Comparison of ENCODE assay signal across 19 cellular contexts in the genomic region with DNA sequence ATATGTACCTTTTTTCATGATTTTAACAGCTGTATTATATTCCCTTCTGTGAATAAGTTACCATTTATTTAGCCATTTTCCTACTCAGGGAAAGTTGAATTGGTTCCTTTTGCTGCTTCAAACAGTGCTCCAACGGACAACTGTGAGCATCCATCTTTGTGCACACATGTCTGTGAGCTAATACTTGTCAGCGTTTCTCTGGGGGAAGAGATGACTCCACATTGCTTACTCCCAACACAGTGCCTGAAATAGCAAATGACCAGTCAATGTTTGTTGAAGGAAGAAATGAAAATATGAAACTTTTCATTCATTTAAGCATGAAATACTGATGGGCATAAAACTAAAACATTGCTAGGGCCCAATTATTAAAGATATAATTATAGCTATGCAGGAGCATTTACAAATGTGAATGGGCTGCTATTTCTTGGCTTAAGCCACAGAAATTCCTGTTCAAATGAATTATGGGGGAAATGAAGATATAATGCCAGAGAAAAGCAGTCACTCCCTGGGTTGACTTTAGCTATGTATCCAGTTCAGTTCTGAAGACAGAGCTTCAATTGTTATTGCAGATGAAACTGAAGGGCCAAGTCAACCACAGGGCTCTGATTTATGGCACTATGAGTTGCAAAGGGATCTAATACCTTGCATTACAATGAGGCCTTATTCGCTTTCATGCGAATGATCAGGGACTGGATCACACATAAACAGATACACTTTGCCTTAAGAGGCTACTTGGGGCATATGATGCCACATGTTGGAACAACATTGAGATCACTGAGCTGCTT. TPM values are rescaled to one million over a fixed set of nuclear protein-coding genes. Genes with fewer than 3 reads are reported as not detected.
A peak's percentile ranks its signal among the peaks of the same experiment; 100 is the strongest.
DNase-seq lines count a peak whose midpoint lies in the region; ATAC-seq, FAIRE-seq and TF ChIP-seq lines count a peak whose summit lies in the region.
"Had no signal": no experiment of that assay in that cellular context is flagged by ENCODE, and none has a peak within 500 bp of the region (broad histone marks: within the 10 kb centered on the region; RNA-seq: fewer than 3 reads in every experiment).

No MANE protein-coding gene starts in this region.

- H3K4me1 Mint-ChIP-seq in MCF 10A (ENCODE audit: insufficient read depth, unreplicated experiment): no peaks in the 10 kb centered on the region
- H3K4me1 Mint-ChIP-seq: B cell had no signal

- no peak for DNase-seq in breast epithelium (ENCODE audit: low spot score in 2 of 2)
- DNase-seq in MCF 10A (ENCODE audit: unreplicated experiment): no peak
- DNase-seq in K562 (ENCODE audit: extremely low read depth in 1 of 4, low spot score in 3 of 4): no peak
- DNase-seq in esophagus muscularis mucosa (ENCODE audit: extremely low spot score): peak; percentile 7
- peak; percentile 13 for DNase-seq in urothelium cell line (ENCODE audit: low spot score)
- no peak for DNase-seq in prostate gland (ENCODE audit: low spot score)
- DNase-seq in NCI-H2107 (lab: John Stamatoyannopoulos, UW): no peak
- DNase-seq in Kasumi-1 (lab: John Stamatoyannopoulos, UW): no peak
- DNase-seq: CD8-positive, alpha-beta T cell; COR-L47; DMS 273 treated with DMSO at 0.1 percent for 48 hours; DMS53; DND-41; EL had no signal

- TF ChIP-seq EP300 in K562 (IDR thresholded peaks at IDR 0.05; ENCODE audit: low read length) (no peak), esophagus muscularis mucosa (IDR thresholded peaks at IDR 0.05) (no peak)

- TF ChIP-seq CTCF in breast epithelium (IDR thresholded peaks at IDR 0.05) (no peak), MCF 10A (IDR thresholded peaks at IDR 0.05; ENCODE audit: unreplicated experiment) (no peak), K562 (IDR thresholded peaks at IDR 0.05 in 2 of 3, conservative IDR thresholded peaks at IDR 0.05 in 1 of 3; ENCODE audit: insufficient read depth in 2 of 3, low read depth in 1 of 3, low read length in 3 of 3) (no peak), esophagus muscularis mucosa (IDR thresholded peaks at IDR 0.05) (no peak), prostate gland (IDR thresholded peaks at IDR 0.05) (no peak)

- H3K79me2 ChIP-seq in K562 (ENCODE audit: control insufficient read depth, insufficient read depth, low read length): no peaks in the 10 kb centered on the region

- BruUV-seq in MCF 10A (replicated peaks; lab: Mats Ljungman, UMichigan): no TSS peak
- BruUV-seq in K562 (replicated peaks; lab: Mats Ljungman, UMichigan): no TSS peak

- no peak overlapping the region for H3K4me3 Mint-ChIP-seq in MCF 10A (ENCODE audit: unreplicated experiment)
- H3K4me3 Mint-ChIP-seq: B cell; CD8-positive, alpha-beta T cell had no signal

- H3K36me3 ChIP-seq in breast epithelium (no peaks in the 10 kb centered on the region), K562 (ENCODE audit: control insufficient read depth, insufficient read depth, low read length) (no peaks in the 10 kb centered on the region), esophagus muscularis mucosa (no peaks in the 10 kb centered on the region), prostate gland (no peaks in the 10 kb centered on the region)
- H3K36me3 ChIP-seq: BLaER1 treated with 17β-estradiol and CSF1 and Interleukin-3, amounts not matched to agents 10 nM and 100 nM; HAP-1 had no signal

- H3K9me3 ChIP-seq in breast epithelium (no peaks in the 10 kb centered on the region), K562 (replicated peaks; ENCODE audit: control insufficient read depth, insufficient read depth, low read depth, low read length) (no peaks in the 10 kb centered on the region), esophagus muscularis mucosa (no peaks in the 10 kb centered on the region), prostate gland (no peaks in the 10 kb centered on the region)
- H3K9me3 ChIP-seq: HAP-1 had no signal

- no peak overlapping the region for H2AFZ ChIP-seq in K562 (ENCODE audit: low read depth, low read length)

- no peaks in the 10 kb centered on the region for H3K27me3 ChIP-seq in breast epithelium
- no peaks in the 10 kb centered on the region for H3K27me3 ChIP-seq in K562 (ENCODE audit: control insufficient read depth in 2 of 2, insufficient read depth in 2 of 2, low read length in 2 of 2)
- no peaks in the 10 kb centered on the region for H3K27me3 ChIP-seq in esophagus muscularis mucosa
- no peaks in the 10 kb centered on the region for H3K27me3 ChIP-seq in prostate gland (replicated peaks; ENCODE audit: insufficient read depth)
- H3K27me3 ChIP-seq: BLaER1 treated with 17β-estradiol and CSF1 and Interleukin-3, amounts not matched to agents 10 nM and 100 nM had no signal

- TF ChIP-seq RAD21 in K562 (CRISPR knock-in tag; conservative IDR thresholded peaks at IDR 0.05 in 1 of 2, IDR thresholded peaks at IDR 0.05 in 1 of 2): no peak

- peak; percentile 6 for FAIRE-seq in K562 (lab: Jason Lieb, UNC)
- FAIRE-seq in urothelium cell line (lab: Jason Lieb, UNC): no peak

- in situ Hi-C loops in K562 (cut with MboI): no loop called here

- H3K9me3 Mint-ChIP-seq in MCF 10A (ENCODE audit: unreplicated experiment): peaks cover 6% of the 10 kb centered on the region
- H3K9me3 Mint-ChIP-seq: CD8-positive, alpha-beta T cell had no signal

- no peaks in the 10 kb centered on the region for H3K36me3 Mint-ChIP-seq in MCF 10A (ENCODE audit: insufficient read depth, unreplicated experiment)
- H3K36me3 Mint-ChIP-seq: CD8-positive, alpha-beta T cell had no signal

- no peaks in the 10 kb centered on the region for H3K9me1 ChIP-seq in K562 (ENCODE audit: control insufficient read depth, insufficient read depth, low read length)

- CTCF ChIA-PET in MCF 10A (lab: Yijun Ruan, JAX): interaction anchor here (0.6 to 2.4 kb wide), 3 partner anchors 10 to 34 kb away, joined by 3 to 11 read pairs (median 5); no protein-coding TSS in a partner anchor
- CTCF ChIA-PET in K562 (lab: Yijun Ruan, JAX; ENCODE audit: low intra/inter-chr PET ratio): no interaction called here

- ATAC-seq in K562: no peak
- ATAC-seq: CD8-positive, alpha-beta T cell; GM12878 had no signal

- no peaks in the 10 kb centered on the region for H4K20me1 ChIP-seq in K562 (replicated peaks; ENCODE audit: control insufficient read depth, insufficient read depth, low read length)
- H4K20me1 ChIP-seq: BLaER1 treated with 17β-estradiol and CSF1 and Interleukin-3, amounts not matched to agents 10 nM and 100 nM had no signal

- 1% methylated on average over 4 of the region's 4 CpGs for WGBS in K562 (ENCODE audit: insufficient coverage, low coverage, missing lambda C conversion rate)
- WGBS in esophagus muscularis mucosa: 79% methylated on average over 4 of the region's 4 CpGs
- 67% methylated on average over 4 of the region's 4 CpGs for whole genome bisulfite sequencing in prostate gland

- H3K27ac Mint-ChIP-seq in MCF 10A (ENCODE audit: low read depth, unreplicated experiment): no peak overlapping the region
- H3K27ac Mint-ChIP-seq: B cell; CD8-positive, alpha-beta T cell had no signal

- intact Hi-C loops in breast epithelium (cut with DNase I; ENCODE audit: low total_unique reads): no loop called here
- intact Hi-C loops in MCF 10A (cut with micrococcal nuclease): no loop called here
- intact Hi-C loops in K562 (cut with micrococcal nuclease): no loop called here
- intact Hi-C loops in esophagus muscularis mucosa (cut with DNase I): no loop called here
- intact Hi-C loops in prostate gland (cut with DNase I): no loop called here

- H3K4me3 ChIP-seq in breast epithelium (no peak overlapping the region), K562 (no peak overlapping the region), esophagus muscularis mucosa (no peak overlapping the region), prostate gland (no peak overlapping the region)
- H3K4me3 ChIP-seq: BLaER1 treated with 17β-estradiol and CSF1 and Interleukin-3, amounts not matched to agents 10 nM and 100 nM; GM12878; HAP-1 had no signal

- H3K27ac ChIP-seq in breast epithelium (peak overlapping the region; percentile 49 to 70), K562 (ENCODE audit: extremely low read depth, low read depth, low read length) (no peak overlapping the region), esophagus muscularis mucosa (replicated peaks in 1 of 4) (no peak overlapping the region), prostate gland (no peak overlapping the region)
- H3K27ac ChIP-seq: 22Rv1; BLaER1 treated with 17β-estradiol and CSF1 and Interleukin-3, amounts not matched to agents 10 nM and 100 nM had no signal

- POLR2A ChIA-PET in MCF 10A (lab: Yijun Ruan, JAX): interaction anchor here (0.6 kb wide), 2 partner anchors 101 to 1277 kb away, joined by 3 read pairs; no protein-coding TSS in a partner anchor
- POLR2A ChIA-PET in K562 (lab: Yijun Ruan, JAX): no interaction called here

- TF ChIP-seq POLR2A in breast epithelium (IDR thresholded peaks at IDR 0.05) (no peak), K562 (conservative IDR thresholded peaks at IDR 0.05) (no peak), esophagus muscularis mucosa (IDR thresholded peaks at IDR 0.05; ENCODE audit: low read depth) (no peak), prostate gland (IDR thresholded peaks at IDR 0.05) (no peak)

- no peak overlapping the region for H3K4me2 ChIP-seq in K562 (ENCODE audit: insufficient read depth, low read length)
- H3K4me2 ChIP-seq: BLaER1 treated with 17β-estradiol and CSF1 and Interleukin-3, amounts not matched to agents 10 nM and 100 nM had no signal

- H3K9ac ChIP-seq in K562 (ENCODE audit: insufficient read depth in 1 of 2, low read depth in 2 of 2, low read length in 2 of 2): no peak overlapping the region
- H3K9ac ChIP-seq: BLaER1 treated with 17β-estradiol and CSF1 and Interleukin-3, amounts not matched to agents 10 nM and 100 nM had no signal

- H3K27me3 Mint-ChIP-seq in MCF 10A (ENCODE audit: insufficient read depth, unreplicated experiment): no peaks in the 10 kb centered on the region

- H3K4me1 ChIP-seq in breast epithelium: no peaks in the 10 kb centered on the region
- H3K4me1 ChIP-seq in K562 (replicated peaks in 1 of 2; ENCODE audit: control insufficient read depth in 2 of 2, insufficient read depth in 2 of 2, low read length in 2 of 2): no peaks in the 10 kb centered on the region
- H3K4me1 ChIP-seq in esophagus muscularis mucosa: no peaks in the 10 kb centered on the region
- H3K4me1 ChIP-seq in prostate gland (replicated peaks): no peaks in the 10 kb centered on the region
- H3K4me1 ChIP-seq: BLaER1 treated with 17β-estradiol and CSF1 and Interleukin-3, amounts not matched to agents 10 nM and 100 nM; HAP-1 had no signal

RNA-seq across cellular contexts. Expression of a gene that starts 47.4 kb away (rescaled TPM):
- total RNA-seq in breast epithelium: 10 to 100 TPM in 1 of 3 donors, 1 to 10 TPM in 2; 3.7 to 13.2 (median 7.5) TPM
- total RNA-seq in MCF 10A (2022): 16.7 and 16.8 TPM in 2 replicates
- not detected in 2 replicates for total RNA-seq in K562 (2011; cell fraction: chromatin; rRNA removed; ENCODE audit: low replicate concordance)
- not detected in 2 replicates for total RNA-seq in K562 (2011; cell fraction: nucleolus; rRNA removed)
- total RNA-seq in K562 (2011; cell fraction: nucleoplasm; rRNA removed): not detected in 2 replicates
- total RNA-seq in K562 (2014; rRNA removed): not detected in 2 replicates
- not detected in 2 replicates for total RNA-seq in K562 (2014; rRNA removed; fragmentation: Illumina TruSeq; extraction: Trizol)
- not detected in 2 replicates for total RNA-seq in K562 (2015; rRNA removed; fragmentation: Illumina TruSeq; extraction: Trizol)
- 0.07 TPM in 1 of 2 replicates, not detected in the other for total RNA-seq in K562 (2021)
- not detected in 2 replicates for polyA plus RNA-seq in K562 (2011; rRNA removed)
- polyA plus RNA-seq in K562 (2011; cell fraction: cytosol; rRNA removed): not detected in 2 replicates
- not detected in 2 replicates for polyA plus RNA-seq in K562 (2011; cell fraction: nucleus; rRNA removed)
- polyA plus RNA-seq in K562 (2012): not detected in 2 replicates
- not detected in 2 replicates for polyA plus RNA-seq in K562 (2014; fragmentation: Illumina TruSeq; extraction: Trizol)
- not detected for polyA plus RNA-seq in K562 (2014; fragmentation: Nextera tagmentation; extraction: Ambion mirVana)
- not detected in 2 replicates for polyA plus RNA-seq in K562 (2014; rRNA removed)
- not detected in 2 replicates for polyA minus RNA-seq in K562 (2011; rRNA and poly(A)+ RNA removed)
- 0.19 and 0.46 TPM in 2 replicates for polyA minus RNA-seq in K562 (2011; cell fraction: cytosol; rRNA and poly(A)+ RNA removed)
- polyA minus RNA-seq in K562 (2011; cell fraction: nucleus; rRNA and poly(A)+ RNA removed): under 0.01 TPM in 1 of 2 replicates, not detected in the other
- total RNA-seq in esophagus muscularis mucosa: 10 to 100 TPM in 3 of 4 donors, 1 to 10 TPM in 1; 8.7 to 19.7 (median 16.8) TPM
- total RNA-seq in prostate gland: 10 to 100 TPM in 1 of 2 donors, 1 to 10 TPM in 1; 9.2 to 11.2 TPM
- total RNA-seq: CD8-positive, alpha-beta T cell had no signal

Comparison
In these comparisons a context has a peak if more than half of its experiments do, and no peak if none do; other contexts are left out.
1. DNase-seq: peak in esophagus muscularis mucosa (single experiment) and urothelium cell line (single experiment); none in breast epithelium (0 of 2), MCF 10A (single experiment), K562 (0 of 4), prostate gland (single experiment), NCI-H2107 (single experiment) and Kasumi-1 (0 of 2).
2. H3K27ac ChIP-seq: peak in breast epithelium (2 of 2); none in K562 (single experiment), esophagus muscularis mucosa (0 of 4) and prostate gland (0 of 2).
3. RNA of a gene that starts 47.4 kb away (total RNA-seq): 8.7 to 19.7 TPM in esophagus muscularis mucosa, 16.7 to 16.8 TPM in MCF 10A, 9.2 to 11.2 TPM in prostate gland and 3.7 to 13.2 TPM in breast epithelium; 0.07 TPM in K562; every median in the first group is over 4 times any median in the second.